In the genomic region with DNA sequence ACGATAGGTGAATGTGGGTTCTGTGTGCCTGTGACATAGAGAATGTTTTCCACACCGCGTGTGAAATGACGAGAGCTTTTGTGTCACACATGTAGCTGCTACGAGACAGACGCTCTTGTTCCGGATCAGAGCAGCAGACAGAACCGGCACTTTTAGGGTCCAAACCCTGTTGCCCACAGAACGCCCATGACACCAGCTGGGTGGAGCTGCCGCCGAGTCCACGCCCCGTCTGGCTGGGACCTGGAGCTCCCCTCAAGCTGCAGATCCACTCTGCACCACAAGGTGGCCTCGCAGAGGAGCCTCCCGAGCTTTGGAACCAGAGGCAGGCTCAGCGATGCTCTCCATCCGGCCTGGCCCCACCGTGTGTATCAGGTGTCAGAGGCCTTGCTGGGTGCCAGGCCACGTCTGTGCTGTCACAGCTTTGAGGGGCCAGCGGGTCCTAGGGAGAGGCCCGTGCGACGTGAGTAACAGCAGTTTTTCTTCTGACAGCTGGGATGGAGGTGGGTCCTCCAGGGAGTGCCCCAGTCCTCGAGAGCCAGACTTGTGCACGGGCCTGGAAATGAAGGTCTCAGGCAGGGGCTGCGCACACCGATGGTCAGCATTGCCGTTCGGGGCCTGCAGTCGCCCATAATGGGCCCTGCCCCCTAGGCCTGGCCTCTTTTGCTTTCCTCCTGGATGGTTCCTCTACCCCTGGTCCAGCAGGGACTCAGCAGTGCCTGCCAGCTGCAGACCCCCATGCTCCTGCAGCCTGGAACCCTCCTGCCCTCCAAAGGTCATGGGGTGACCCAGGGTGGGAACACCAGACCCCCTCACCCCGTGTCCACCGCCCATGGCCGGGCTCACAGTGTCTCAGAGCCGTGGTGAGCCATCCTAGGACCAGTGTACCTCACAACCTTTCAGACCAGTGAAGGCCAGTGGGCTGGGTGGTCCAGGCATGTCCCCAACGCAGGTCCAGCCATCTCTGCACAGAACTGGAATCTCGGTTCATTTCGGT, we compare ENCODE assay signal across 8 cellular contexts. TPM values are rescaled to one million over a fixed set of nuclear protein-coding genes. Genes with fewer than 3 reads are reported as not detected.
A peak's percentile ranks its signal among the peaks of the same experiment; 100 is the strongest.
DNase-seq lines count a peak whose midpoint lies in the region; ATAC-seq, FAIRE-seq and TF ChIP-seq lines count a peak whose summit lies in the region.

No MANE protein-coding gene starts in this region.

- ATAC-seq in HG03378 (IDR thresholded peaks at IDR 0.05; ENCODE audit: unreplicated experiment) (peak; percentile 85), right lobe of liver (peak; percentile 83 to 94 (median 86))

- no peaks in the 10 kb centered on the region for H3K36me3 ChIP-seq in right lobe of liver

- TF ChIP-seq CTCF in right lobe of liver (IDR thresholded peaks at IDR 0.05): peak; percentile 88 to 96 (median 92)

- H3K4me1 ChIP-seq in right lobe of liver: peaks cover 0 to 9% (median 2%) of the 10 kb centered on the region in 4 donors

- TF ChIP-seq POLR2A in right lobe of liver (IDR thresholded peaks at IDR 0.05): no peak

- peak; percentile 92 for FAIRE-seq in GM19239 (lab: Jason Lieb, UNC)

- H3K9me3 ChIP-seq in right lobe of liver: no peaks in the 10 kb centered on the region

- intact Hi-C loops in right lobe of liver (cut with DNase I): no loop called here

- H3K27ac ChIP-seq in right lobe of liver: no peak overlapping the region

- H3K27me3 ChIP-seq in right lobe of liver: no peaks in the 10 kb centered on the region

- no peak overlapping the region for H3K4me3 ChIP-seq in right lobe of liver

- DNase-seq in C1 segment of cervical spinal cord (lab: John Stamatoyannopoulos, UW) (peak in 12 of 14 donors; percentile 10 to 84 (median 54)), GM19239 (ENCODE audit: insufficient read length, low spot score) (peak; percentile 99), NCI-H524 (lab: John Stamatoyannopoulos, UW) (peak; percentile 80 to 93), dedifferentiated amniotic fluid mesenchymal stem cell (ENCODE audit: extremely low spot score) (peak; percentile 80), right lobe of liver (peak; percentile 86 to 88 (median 88))
- peak; percentile 87 for DNase-seq in activated CD4-positive, alpha-beta T cell treated with anti-CD3 and anti-CD28 coated beads, Interleukin-2, amount 50 U/mL, for 1 hour
- peak; percentile 82 to 85 for DNase-seq in stimulated activated CD4-positive, alpha-beta T cell treated with anti-CD3 and anti-CD28 coated beads, Interleukin-4, amount 100 ng/mL, for 4 hours

- WGBS in right lobe of liver (ENCODE audit: insufficient coverage, low coverage, low lambda C conversion rate, missing lambda C conversion rate): 30% methylated on average over 17 of the region's 37 CpGs

RNA-seq across cellular contexts. Expression of a gene that starts 2.5 kb away (rescaled TPM):
- total RNA-seq in right lobe of liver: not detected

RNA-seq across cellular contexts. Expression of a gene that starts 29.2 kb away (rescaled TPM):
- 1 to 10 TPM; 1.2 to 3.6 (median 2.2) TPM for total RNA-seq in right lobe of liver

RNA-seq across cellular contexts. Expression of a gene that starts 29.3 kb away (rescaled TPM):
- total RNA-seq in right lobe of liver: 100 to 1,000 TPM; 165 to 223 (median 188) TPM
